In genomic region chr14:76339922-76340615, GRCh38 we compare ENCODE assay signal across 30 cellular contexts. TPM values are rescaled to one million over a fixed set of nuclear protein-coding genes. Genes with fewer than 3 reads are reported as not detected.
"Had no signal": no experiment of that assay in that cellular context is flagged by ENCODE, and none has a peak within 500 bp of the region (broad histone marks: within the 10 kb centered on the region; RNA-seq: fewer than 3 reads in every experiment).

No MANE protein-coding gene starts in this region.

- H3K27ac Mint-ChIP-seq: naive thymus-derived CD4-positive, alpha-beta T cell; natural killer cell; nephron; progenitor cell of endocrine pancreas; stimulated activated effector memory CD8-positive, alpha-beta T cell treated with anti-CD3 and anti-CD28 coated beads, Interleukin-12 subunit alpha, Interleukin-12 subunit beta, amount 100 ng/mL, for 72 hours; stimulated activated naive B cell treated with anti-CD40 and anti-IgM and Interleukin-4, amounts not matched to agents 10 μg/mL and 1 μg/mL and 100 μg/mL, for 72 hours; stimulated activated naive CD8-positive, alpha-beta T cell treated with anti-CD3 and anti-CD28 coated beads, Interleukin-15, Interleukin-2, amounts not matched to agents 100 ng/mL and 50 ng/mL, for 24 hours; type B pancreatic cell had no signal

- ATAC-seq: naive thymus-derived CD4-positive, alpha-beta T cell; natural killer cell; pancreas; psoas muscle; right cardiac atrium; right lobe of liver; stimulated activated effector memory CD8-positive, alpha-beta T cell treated with anti-CD3 and anti-CD28 coated beads, Interleukin-12 subunit alpha, Interleukin-12 subunit beta, amount 100 ng/mL, for 72 hours; stimulated activated naive B cell treated with anti-CD40 and anti-IgM and Interleukin-4, amounts not matched to agents 10 μg/mL and 1 μg/mL and 100 μg/mL, for 72 hours; upper lobe of right lung had no signal

- H3K36me3 Mint-ChIP-seq: naive thymus-derived CD4-positive, alpha-beta T cell; natural killer cell; stimulated activated effector memory CD8-positive, alpha-beta T cell treated with anti-CD3 and anti-CD28 coated beads, Interleukin-12 subunit alpha, Interleukin-12 subunit beta, amount 100 ng/mL, for 72 hours; type B pancreatic cell had no signal

- DNase-seq: naive thymus-derived CD4-positive, alpha-beta T cell; natural killer cell; nucleus accumbens; pancreas; psoas muscle; right cardiac atrium; right lobe of liver; sigmoid colon; small intestine; stimulated activated CD4-positive, alpha-beta T cell treated with anti-CD3 and anti-CD28 coated beads, Interleukin-15, amount 100 ng/mL, for 24 hours; stimulated activated CD4-positive, alpha-beta T cell treated with anti-CD3 and anti-CD28 coated beads, Interleukin-2, amount 100 ng/mL, for 24 hours; stimulated activated CD4-positive, alpha-beta T cell treated with anti-CD3 and anti-CD28 coated beads, Interleukin-2, amount 100 ng/mL, for 48 hours; stimulated activated CD4-positive, alpha-beta T cell treated with anti-CD3 and anti-CD28 coated beads, Interleukin-4, amount 100 ng/mL, for 24 hours; stimulated activated naive B cell treated with anti-CD40 and anti-IgM and Interleukin-4, amounts not matched to agents 10 μg/mL and 1 μg/mL and 100 μg/mL, for 72 hours; stimulated activated naive CD4-positive, alpha-beta T cell treated with Interleukin-2 at 50 U/mL for 16 hours; stomach; testis; tibial artery; transverse colon; upper lobe of right lung; uterus had no signal

- H3K4me3 Mint-ChIP-seq: naive thymus-derived CD4-positive, alpha-beta T cell; natural killer cell; nephron; stimulated activated effector memory CD8-positive, alpha-beta T cell treated with anti-CD3 and anti-CD28 coated beads, Interleukin-12 subunit alpha, Interleukin-12 subunit beta, amount 100 ng/mL, for 72 hours; stimulated activated naive B cell treated with anti-CD40 and anti-IgM and Interleukin-4, amounts not matched to agents 10 μg/mL and 1 μg/mL and 100 μg/mL, for 72 hours; stimulated activated naive CD8-positive, alpha-beta T cell treated with anti-CD3 and anti-CD28 coated beads, Interleukin-15, Interleukin-2, amounts not matched to agents 100 ng/mL and 50 ng/mL, for 24 hours; type B pancreatic cell had no signal

- FAIRE-seq: pancreas, small intestine had no signal

- H3K9me3 Mint-ChIP-seq: natural killer cell; stimulated activated effector memory CD8-positive, alpha-beta T cell treated with anti-CD3 and anti-CD28 coated beads, Interleukin-12 subunit alpha, Interleukin-12 subunit beta, amount 100 ng/mL, for 72 hours; stimulated activated naive CD8-positive, alpha-beta T cell treated with anti-CD3 and anti-CD28 coated beads, Interleukin-15, Interleukin-2, amounts not matched to agents 100 ng/mL and 50 ng/mL, for 24 hours; type B pancreatic cell had no signal

- H3K4me1 Mint-ChIP-seq: natural killer cell; stimulated activated effector memory CD8-positive, alpha-beta T cell treated with anti-CD3 and anti-CD28 coated beads, Interleukin-12 subunit alpha, Interleukin-12 subunit beta, amount 100 ng/mL, for 72 hours had no signal

RNA-seq across cellular contexts. Expression of gene ESRRB, which starts 35.9 kb away (rescaled TPM):
- total RNA-seq: omental fat pad, osteocyte, renal cortical epithelial cell, upper lobe of right lung, urinary bladder, uterus had no signal
